ENCODE assay signal across 2 cellular contexts in the genomic region with DNA sequence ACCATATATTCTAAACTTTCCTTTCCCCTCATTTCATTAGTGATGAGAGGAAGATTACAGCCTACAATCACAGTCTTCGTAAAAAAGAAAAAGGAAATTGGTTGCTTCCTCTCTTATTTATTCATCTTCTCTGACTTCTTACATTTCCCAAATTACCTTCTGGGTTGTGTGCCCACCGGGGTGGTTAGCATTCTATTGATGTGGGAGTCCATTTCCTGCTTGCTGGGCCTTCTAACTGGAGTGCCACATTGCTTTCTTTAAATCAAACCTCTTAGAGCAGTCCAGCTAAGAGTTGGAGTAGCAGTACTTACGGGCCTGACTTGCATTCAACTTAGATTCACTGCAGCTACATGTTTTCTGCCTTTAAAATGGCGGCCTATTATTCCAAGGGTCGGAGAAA.
TF ChIP-seq lines count a peak whose summit lies in the region.

No MANE protein-coding gene starts in this region.

TF ChIP-seq in GM23338, 12 proteins besides CTCF, POLR2A, EP300 and RAD21:
- no peak for TF ChIP-seq ZNF331 (CRISPR knock-in tag; IDR thresholded peaks at IDR 0.05; ENCODE audit: low read depth)
- TF ChIP-seq EZH2phosphoT487 (IDR thresholded peaks at IDR 0.05; ENCODE audit: unreplicated experiment): no peak
- no peak for TF ChIP-seq POLR2AphosphoS5 (IDR thresholded peaks at IDR 0.05; ENCODE audit: low read depth)
- TF ChIP-seq NANOG (IDR thresholded peaks at IDR 0.05; ENCODE audit: borderline replicate concordance): no peak
- TF ChIP-seq EZH2 (IDR thresholded peaks at IDR 0.05; ENCODE audit: low read depth, unreplicated experiment): no peak
- TF ChIP-seq, protein P1, sequence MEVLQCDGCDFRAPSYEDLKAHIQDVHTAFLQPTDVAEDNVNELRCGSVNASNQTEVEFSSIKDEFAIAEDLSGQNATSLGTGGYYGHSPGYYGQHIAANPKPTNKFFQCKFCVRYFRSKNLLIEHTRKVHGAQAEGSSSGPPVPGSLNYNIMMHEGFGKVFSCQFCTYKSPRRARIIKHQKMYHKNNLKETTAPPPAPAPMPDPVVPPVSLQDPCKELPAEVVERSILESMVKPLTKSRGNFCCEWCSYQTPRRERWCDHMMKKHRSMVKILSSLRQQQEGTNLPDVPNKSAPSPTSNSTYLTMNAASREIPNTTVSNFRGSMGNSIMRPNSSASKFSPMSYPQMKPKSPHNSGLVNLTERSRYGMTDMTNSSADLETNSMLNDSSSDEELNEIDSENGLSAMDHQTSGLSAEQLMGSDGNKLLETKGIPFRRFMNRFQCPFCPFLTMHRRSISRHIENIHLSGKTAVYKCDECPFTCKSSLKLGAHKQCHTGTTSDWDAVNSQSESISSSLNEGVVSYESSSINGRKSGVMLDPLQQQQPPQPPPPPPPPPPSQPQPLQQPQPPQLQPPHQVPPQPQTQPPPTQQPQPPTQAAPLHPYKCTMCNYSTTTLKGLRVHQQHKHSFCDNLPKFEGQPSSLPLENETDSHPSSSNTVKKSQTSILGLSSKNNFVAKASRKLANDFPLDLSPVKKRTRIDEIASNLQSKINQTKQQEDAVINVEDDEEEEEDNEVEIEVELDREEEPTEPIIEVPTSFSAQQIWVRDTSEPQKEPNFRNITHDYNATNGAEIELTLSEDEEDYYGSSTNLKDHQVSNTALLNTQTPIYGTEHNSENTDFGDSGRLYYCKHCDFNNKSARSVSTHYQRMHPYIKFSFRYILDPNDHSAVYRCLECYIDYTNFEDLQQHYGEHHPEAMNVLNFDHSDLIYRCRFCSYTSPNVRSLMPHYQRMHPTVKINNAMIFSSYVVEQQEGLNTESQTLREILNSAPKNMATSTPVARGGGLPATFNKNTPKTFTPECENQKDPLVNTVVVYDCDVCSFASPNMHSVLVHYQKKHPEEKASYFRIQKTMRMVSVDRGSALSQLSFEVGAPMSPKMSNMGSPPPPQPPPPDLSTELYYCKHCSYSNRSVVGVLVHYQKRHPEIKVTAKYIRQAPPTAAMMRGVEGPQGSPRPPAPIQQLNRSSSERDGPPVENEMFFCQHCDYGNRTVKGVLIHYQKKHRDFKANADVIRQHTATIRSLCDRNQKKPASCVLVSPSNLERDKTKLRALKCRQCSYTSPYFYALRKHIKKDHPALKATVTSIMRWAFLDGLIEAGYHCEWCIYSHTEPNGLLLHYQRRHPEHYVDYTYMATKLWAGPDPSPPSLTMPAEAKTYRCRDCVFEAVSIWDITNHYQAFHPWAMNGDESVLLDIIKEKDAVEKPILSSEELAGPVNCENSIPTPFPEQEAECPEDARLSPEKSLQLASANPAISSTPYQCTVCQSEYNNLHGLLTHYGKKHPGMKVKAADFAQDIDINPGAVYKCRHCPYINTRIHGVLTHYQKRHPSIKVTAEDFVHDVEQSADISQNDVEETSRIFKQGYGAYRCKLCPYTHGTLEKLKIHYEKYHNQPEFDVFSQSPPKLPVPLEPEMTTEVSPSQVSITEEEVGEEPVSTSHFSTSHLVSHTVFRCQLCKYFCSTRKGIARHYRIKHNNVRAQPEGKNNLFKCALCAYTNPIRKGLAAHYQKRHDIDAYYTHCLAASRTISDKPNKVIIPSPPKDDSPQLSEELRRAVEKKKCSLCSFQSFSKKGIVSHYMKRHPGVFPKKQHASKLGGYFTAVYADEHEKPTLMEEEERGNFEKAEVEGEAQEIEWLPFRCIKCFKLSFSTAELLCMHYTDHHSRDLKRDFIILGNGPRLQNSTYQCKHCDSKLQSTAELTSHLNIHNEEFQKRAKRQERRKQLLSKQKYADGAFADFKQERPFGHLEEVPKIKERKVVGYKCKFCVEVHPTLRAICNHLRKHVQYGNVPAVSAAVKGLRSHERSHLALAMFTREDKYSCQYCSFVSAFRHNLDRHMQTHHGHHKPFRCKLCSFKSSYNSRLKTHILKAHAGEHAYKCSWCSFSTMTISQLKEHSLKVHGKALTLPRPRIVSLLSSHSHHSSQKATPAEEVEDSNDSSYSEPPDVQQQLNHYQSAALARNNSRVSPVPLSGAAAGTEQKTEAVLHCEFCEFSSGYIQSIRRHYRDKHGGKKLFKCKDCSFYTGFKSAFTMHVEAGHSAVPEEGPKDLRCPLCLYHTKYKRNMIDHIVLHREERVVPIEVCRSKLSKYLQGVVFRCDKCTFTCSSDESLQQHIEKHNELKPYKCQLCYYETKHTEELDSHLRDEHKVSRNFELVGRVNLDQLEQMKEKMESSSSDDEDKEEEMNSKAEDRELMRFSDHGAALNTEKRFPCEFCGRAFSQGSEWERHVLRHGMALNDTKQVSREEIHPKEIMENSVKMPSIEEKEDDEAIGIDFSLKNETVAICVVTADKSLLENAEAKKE (CRISPR knock-in tag; IDR thresholded peaks at IDR 0.05): no peak

TF ChIP-seq in K562, 482 proteins besides CTCF, POLR2A, EP300 and RAD21:
- no peak for TF ChIP-seq ZNF695 (CRISPR knock-in tag; IDR thresholded peaks at IDR 0.05)
- TF ChIP-seq YY1 (IDR thresholded peaks at IDR 0.05; ENCODE audit: borderline replicate concordance in 1 of 3, control insufficient read depth in 1 of 3, extremely low read depth in 1 of 3, insufficient read depth in 3 of 3, insufficient read length in 1 of 3, insufficient replicate concordance in 2 of 3, low read depth in 1 of 3, low read length in 2 of 3): peak in 1 of 3 experiments; percentile 8
- TF ChIP-seq CBX8 (IDR thresholded peaks at IDR 0.05; ENCODE audit: borderline replicate concordance, extremely low read depth, low read depth, low read length, poor library complexity, severe bottlenecking): peak; percentile 62
